In genomic region chr2:70964596-70965386, GRCh38 we compare ENCODE assay signal across 7 cellular contexts. TPM values are rescaled to one million over a fixed set of nuclear protein-coding genes. Genes with fewer than 3 reads are reported as not detected.
A peak's percentile ranks its signal among the peaks of the same experiment; 100 is the strongest.
DNase-seq lines count a peak whose midpoint lies in the region; ATAC-seq and TF ChIP-seq lines count a peak whose summit lies in the region.

No MANE protein-coding gene starts in this region.

- peaks cover 0 to 6% of the 10 kb centered on the region in 2 donors for H3K4me1 ChIP-seq in adrenal gland (replicated peaks in 1 of 2)
- peaks cover 0 to 8% of the 10 kb centered on the region in 2 donors for H3K4me1 ChIP-seq in right atrium auricular region
- peaks cover 11% of the 10 kb centered on the region for H3K4me1 ChIP-seq in vagina

- peak overlapping the region in 1 of 4 donors; percentile 53 for H3K4me3 ChIP-seq in adrenal gland
- H3K4me3 ChIP-seq in right atrium auricular region = peak overlapping the region; percentile 16 to 50
- peak overlapping the region; percentile 43 to 66 for H3K4me3 ChIP-seq in vagina

- H3K27me3 ChIP-seq in adrenal gland (no peaks in the 10 kb centered on the region), right atrium auricular region (peaks cover 0 to 5% of the 10 kb centered on the region in 2 donors), vagina (no peaks in the 10 kb centered on the region)

- intact Hi-C loops in adrenal gland (cut with DNase I) = no loop called here
- intact Hi-C loops in vagina (cut with DNase I) = loop anchor here (5.0 kb wide), 1 partner anchor 38 kb away; no protein-coding TSS in a partner anchor

- TF ChIP-seq CTCF in adrenal gland (IDR thresholded peaks at IDR 0.05) (peak; percentile 63 to 83 (median 74)), right atrium auricular region (IDR thresholded peaks at IDR 0.05) (peak; percentile 82 to 85), vagina (IDR thresholded peaks at IDR 0.05) (peak; percentile 52 to 81 (median 77))

- WGBS in adrenal gland, 4 donors = 2 to 4% (median 4%) methylated on average over 20 to 59 of the region's 59 CpGs

- peak; percentile 88 for ATAC-seq in GM18867 (IDR thresholded peaks at IDR 0.05; ENCODE audit: unreplicated experiment)
- peak; percentile 66 for ATAC-seq in HG03139 (IDR thresholded peaks at IDR 0.05; ENCODE audit: unreplicated experiment)

- H3K9me3 ChIP-seq in adrenal gland (replicated peaks in 1 of 3) (no peaks in the 10 kb centered on the region), right atrium auricular region (no peaks in the 10 kb centered on the region), vagina (no peaks in the 10 kb centered on the region)

- H3K36me3 ChIP-seq in adrenal gland (replicated peaks in 1 of 2) (no peaks in the 10 kb centered on the region), right atrium auricular region (no peaks in the 10 kb centered on the region), vagina (no peaks in the 10 kb centered on the region)

- no peak overlapping the region for H3K27ac ChIP-seq in adrenal gland
- no peak overlapping the region for H3K27ac ChIP-seq in right atrium auricular region
- no peak overlapping the region for H3K27ac ChIP-seq in vagina

- DNase-seq in T follicular helper cell (ENCODE audit: low read depth) (peak; percentile 77), adrenal gland (peak; percentile 61 to 82 (median 76)), right atrium auricular region (ENCODE audit: low spot score) (peak; percentile 73), retina (peak; percentile 72), vagina (ENCODE audit: extremely low spot score in 2 of 2) (no peak)

- TF ChIP-seq POLR2A in adrenal gland (IDR thresholded peaks at IDR 0.05) (no peak), vagina (IDR thresholded peaks at IDR 0.05) (no peak)

RNA-seq across cellular contexts. Expression of gene ANKRD53, which starts 13.6 kb away (rescaled TPM):
- total RNA-seq in adrenal gland = 1 to 10 TPM in 7 of 8 donors, not detected in 1; 1.5 to 3.7 (median 2.1) TPM
- polyA plus RNA-seq in adrenal gland = 1 to 10 TPM; 1.5 to 5.1 (median 4.3) TPM
- total RNA-seq in right atrium auricular region = 1 to 10 TPM in 1 of 2 donors, under 1 TPM in 1; 0.78 to 1.7 TPM
- 4.9 TPM for total RNA-seq in vagina

RNA-seq across cellular contexts. Expression of gene ATP6V1B1, which starts 29.1 kb away (rescaled TPM):
- total RNA-seq in adrenal gland (1 to 10 TPM in 1 of 8 donors, under 1 TPM in 4, not detected in 3; 0.14 to 1.3 (median 0.58) TPM), right atrium auricular region (not detected), vagina (not detected)
- 1 to 10 TPM in 2 of 3 donors, under 1 TPM in 1; 0.27 to 4.6 (median 1.9) TPM for polyA plus RNA-seq in adrenal gland

RNA-seq across cellular contexts. Expression of gene TEX261, which starts 29.9 kb away (rescaled TPM):
- 10 to 100 TPM; 20.9 to 96.6 (median 60.6) TPM for total RNA-seq in adrenal gland
- 10 to 100 TPM; 17.9 to 95.2 (median 23.3) TPM for polyA plus RNA-seq in adrenal gland
- total RNA-seq in right atrium auricular region = 10 to 100 TPM; 26.7 to 38.0 TPM
- 29.0 TPM for total RNA-seq in vagina

Comparison
In these comparisons a context has a peak if more than half of its experiments do, and no peak if none do; other contexts are left out.
1. DNase-seq: peak in T follicular helper cell (single experiment), adrenal gland (7 of 7), right atrium auricular region (single experiment) and retina (single experiment); none in vagina (0 of 2).
2. Peak in every context shown above with its lines, with median percentiles within 50 percentile points of each other: CTCF ChIP-seq.